Comparison of ENCODE assay signal across 1 cellular context in genomic region chr6:108661430-108661829, GRCh38.
TF ChIP-seq lines count a peak whose summit lies in the region.

No MANE protein-coding gene starts in this region.

TF ChIP-seq in HEK293, 187 proteins besides CTCF, POLR2A, EP300 and RAD21 (continued from another document):
- TF ChIP-seq ZBTB6 (tag by site-specific recombination; IDR thresholded peaks at IDR 0.05) = no peak
- TF ChIP-seq PATZ1 (tag by site-specific recombination; IDR thresholded peaks at IDR 0.05) = peak; percentile 44; the same call in 1 of the 2 replicates
- peak; percentile 66; the same call in 1 of the 2 replicates for TF ChIP-seq ZNF24 (tag by site-specific recombination; IDR thresholded peaks at IDR 0.05)
- peak; percentile 83 for TF ChIP-seq ZEB2 (tag by site-specific recombination; IDR thresholded peaks at IDR 0.05)
- TF ChIP-seq SP7 (tag by site-specific recombination; IDR thresholded peaks at IDR 0.05) = peak; percentile 92
- peak; percentile 73 for TF ChIP-seq ZNF366 (tag by site-specific recombination; conservative IDR thresholded peaks at IDR 0.05)
- TF ChIP-seq ZNF140 (tag by site-specific recombination; IDR thresholded peaks at IDR 0.05) = no peak
- peak; percentile 64; the same call in 1 of the 2 replicates for TF ChIP-seq ATF2 (tag by site-specific recombination; IDR thresholded peaks at IDR 0.05; ENCODE audit: low read depth)
- TF ChIP-seq KLF10 (tag by site-specific recombination; IDR thresholded peaks at IDR 0.05) = peak; percentile 44; the same call in 1 of the 2 replicates
- no peak for TF ChIP-seq ZNF354C (tag by site-specific recombination; IDR thresholded peaks at IDR 0.05; ENCODE audit: borderline replicate concordance, low read depth)
- peak; percentile 72; the same call in 1 of the 2 replicates for TF ChIP-seq TRIM28 (IDR thresholded peaks at IDR 0.05; ENCODE audit: borderline replicate concordance, low read length)
- peak; percentile 83 for TF ChIP-seq ZNF600 (tag by site-specific recombination; IDR thresholded peaks at IDR 0.05)
- peak; percentile 54; the same call in 1 of the 2 replicates for TF ChIP-seq ZNF501 (tag by site-specific recombination; IDR thresholded peaks at IDR 0.05)
- no peak for TF ChIP-seq KLF17 (tag by site-specific recombination; IDR thresholded peaks at IDR 0.05)
- no peak for TF ChIP-seq REPIN1 (tag by site-specific recombination; IDR thresholded peaks at IDR 0.05; ENCODE audit: low read depth)
- no peak for TF ChIP-seq ZNF670 (tag by site-specific recombination; IDR thresholded peaks at IDR 0.05; ENCODE audit: low read depth)
- no peak for TF ChIP-seq ZNF510 (tag by site-specific recombination; IDR thresholded peaks at IDR 0.05; ENCODE audit: insufficient replicate concordance)
- no peak for TF ChIP-seq ZNF2 (tag by site-specific recombination; IDR thresholded peaks at IDR 0.05)
- 0 out of 2 replicates have a peak, but pooled peaks have one; percentile 40 for TF ChIP-seq ZBTB17 (tag by site-specific recombination; IDR thresholded peaks at IDR 0.05)
- peak; percentile 87 for TF ChIP-seq OSR2 (tag by site-specific recombination; IDR thresholded peaks at IDR 0.05)
- peak; percentile 60; the same call in 1 of the 2 replicates for TF ChIP-seq ZBTB44 (tag by site-specific recombination; IDR thresholded peaks at IDR 0.05)
- TF ChIP-seq IKZF3 (tag by site-specific recombination; IDR thresholded peaks at IDR 0.05) = peak; percentile 35; the same call in 1 of the 2 replicates
- TF ChIP-seq ZNF830 (tag by site-specific recombination; IDR thresholded peaks at IDR 0.05; ENCODE audit: low read depth) = no peak
- peak; percentile 32; the same call in 1 of the 2 replicates for TF ChIP-seq ZNF394 (tag by site-specific recombination; IDR thresholded peaks at IDR 0.05; ENCODE audit: borderline replicate concordance)
- no peak for TF ChIP-seq MZF1 (tag by site-specific recombination; IDR thresholded peaks at IDR 0.05; ENCODE audit: borderline replicate concordance)
